Comparison of ENCODE assay signal across 33 cellular contexts in genomic region chr4:93722446-93722845, GRCh38.
A peak's percentile ranks its signal among the peaks of the same experiment; 100 is the strongest.
DNase-seq lines count a peak whose midpoint lies in the region; FAIRE-seq and TF ChIP-seq lines count a peak whose summit lies in the region.
"Had no signal": no experiment of that assay in that cellular context is flagged by ENCODE, and none has a peak within 500 bp of the region (broad histone marks: within the 10 kb centered on the region; RNA-seq: fewer than 3 reads in every experiment).

No MANE protein-coding gene starts in this region.

- TF ChIP-seq CTCF in nephron progenitor cell (IDR thresholded peaks at IDR 0.05), result no peak

- peaks cover 3% of the 10 kb centered on the region for H3K9me3 Mint-ChIP-seq in nephron progenitor cell
- H3K9me3 Mint-ChIP-seq in activated naive CD4-positive, alpha-beta T cell treated with anti-CD3 and anti-CD28 coated beads for 36 hours, result peaks cover 3% of the 10 kb centered on the region

- DNase-seq in nephron progenitor cell, result no peak
- DNase-seq in small intestine, result peak; percentile 82
- no peak for DNase-seq in GM03348 (ENCODE audit: low spot score)
- DNase-seq in activated naive CD4-positive, alpha-beta T cell treated with anti-CD3 and anti-CD28 coated beads for 36 hours, result no peak
- DNase-seq: 8988T; ACHN; AML-193; BE2C; C1 segment of cervical spinal cord; Caco-2; Calu3; CD4-positive, alpha-beta memory T cell; CD4-positive, alpha-beta T cell; CD4-positive, CD25-positive, alpha-beta regulatory T cell; CD8-positive, alpha-beta memory T cell; CD8-positive, alpha-beta T cell; COR-L47; DMS 273 treated with DMSO at 0.1 percent for 48 hours; DMS153; DMS53; DMS79; DMS79 treated with DMSO at 0.1 percent for 48 hours; DND-41; EL had no signal

- peak overlapping the region; percentile 58 to 71 for H3K27ac ChIP-seq in small intestine (ENCODE audit: low read depth in 1 of 2, low read length in 1 of 2)
- H3K27ac ChIP-seq: 22Rv1; A549; BLaER1; BLaER1 treated with 17β-estradiol and CSF1 and Interleukin-3, amounts not matched to agents 10 nM and 100 nM; C4-2B had no signal

- H3K27me3 Mint-ChIP-seq in nephron progenitor cell (ENCODE audit: low read depth, poor library complexity), result no peaks in the 10 kb centered on the region
- H3K27me3 Mint-ChIP-seq in activated naive CD4-positive, alpha-beta T cell treated with anti-CD3 and anti-CD28 coated beads for 36 hours (ENCODE audit: low read depth), result no peaks in the 10 kb centered on the region
- H3K27me3 Mint-ChIP-seq: B cell; CD4-positive, alpha-beta memory T cell; CD4-positive, alpha-beta T cell; CD4-positive, CD25-positive, alpha-beta regulatory T cell; CD8-positive, alpha-beta memory T cell had no signal

- CTCF ChIA-PET in activated naive CD4-positive, alpha-beta T cell treated with anti-CD3 and anti-CD28 coated beads for 36 hours (lab: Charles Lee), result no interaction called here

- H3K36me3 Mint-ChIP-seq in nephron progenitor cell (ENCODE audit: low read depth), result no peaks in the 10 kb centered on the region
- no peaks in the 10 kb centered on the region for H3K36me3 Mint-ChIP-seq in activated naive CD4-positive, alpha-beta T cell treated with anti-CD3 and anti-CD28 coated beads for 36 hours (ENCODE audit: low read depth)
- H3K36me3 Mint-ChIP-seq: CD14-positive monocyte; CD4-positive, alpha-beta memory T cell; CD4-positive, CD25-positive, alpha-beta regulatory T cell; CD8-positive, alpha-beta memory T cell; CD8-positive, alpha-beta T cell had no signal

- intact Hi-C loops in activated naive CD4-positive, alpha-beta T cell treated with anti-CD3 and anti-CD28 coated beads for 36 hours (cut with micrococcal nuclease), result no loop called here

- H3K9me3 ChIP-seq in small intestine (ENCODE audit: control insufficient read depth, low read depth), result no peaks in the 10 kb centered on the region
- H3K9me3 ChIP-seq: A549; BE2C; BLaER1; BLaER1 treated with 17β-estradiol and CSF1 and Interleukin-3, amounts not matched to agents 10 nM and 100 nM; Caco-2 had no signal

- H3K4me3 ChIP-seq in small intestine (ENCODE audit: low read depth in 1 of 2, low read length in 2 of 2), result no peak overlapping the region
- H3K4me3 ChIP-seq: A549; BLaER1; BLaER1 treated with 17β-estradiol and CSF1 and Interleukin-3, amounts not matched to agents 10 nM and 100 nM had no signal

- no peaks in the 10 kb centered on the region for H3K27me3 ChIP-seq in small intestine (ENCODE audit: control insufficient read depth in 2 of 2, insufficient read depth in 2 of 2, low read length in 2 of 2)
- H3K27me3 ChIP-seq: BE2C; BLaER1; BLaER1 treated with 17β-estradiol and CSF1 and Interleukin-3, amounts not matched to agents 10 nM and 100 nM had no signal

- no peak overlapping the region for H3K4me3 Mint-ChIP-seq in nephron progenitor cell
- no peak overlapping the region for H3K4me3 Mint-ChIP-seq in activated naive CD4-positive, alpha-beta T cell treated with anti-CD3 and anti-CD28 coated beads for 36 hours
- H3K4me3 Mint-ChIP-seq: B cell; CD14-positive monocyte; CD4-positive, alpha-beta memory T cell; CD4-positive, alpha-beta T cell; CD4-positive, CD25-positive, alpha-beta regulatory T cell; CD8-positive, alpha-beta memory T cell; CD8-positive, alpha-beta T cell had no signal

- no peaks in the 10 kb centered on the region for H3K4me1 ChIP-seq in small intestine (ENCODE audit: control insufficient read depth in 2 of 2, insufficient read depth in 1 of 2, low read depth in 1 of 2, low read length in 1 of 2)
- H3K4me1 ChIP-seq: A549; BE2C; BLaER1; BLaER1 treated with 17β-estradiol and CSF1 and Interleukin-3, amounts not matched to agents 10 nM and 100 nM; Caco-2 had no signal

- H3K36me3 ChIP-seq in small intestine (ENCODE audit: control insufficient read depth in 2 of 2, insufficient read depth in 2 of 2, low read length in 2 of 2), result no peaks in the 10 kb centered on the region
- H3K36me3 ChIP-seq: BE2C; BLaER1; BLaER1 treated with 17β-estradiol and CSF1 and Interleukin-3, amounts not matched to agents 10 nM and 100 nM had no signal

- H3K27ac Mint-ChIP-seq in nephron progenitor cell, result peak overlapping the region; percentile 21
- no peak overlapping the region for H3K27ac Mint-ChIP-seq in activated naive CD4-positive, alpha-beta T cell treated with anti-CD3 and anti-CD28 coated beads for 36 hours
- H3K27ac Mint-ChIP-seq: B cell; CD14-positive monocyte; CD4-positive, alpha-beta memory T cell; CD4-positive, alpha-beta T cell; CD8-positive, alpha-beta T cell had no signal

- no peak for FAIRE-seq in small intestine (lab: Jason Lieb, UNC)
- FAIRE-seq: A204.1, A549, D721Med had no signal

- WGBS in small intestine, 3 donors, result 23 to 62% (median 23%) methylated on average over 1 of the region's 1 CpG

- H3K4me1 Mint-ChIP-seq in nephron progenitor cell, result no peaks in the 10 kb centered on the region
- no peaks in the 10 kb centered on the region for H3K4me1 Mint-ChIP-seq in activated naive CD4-positive, alpha-beta T cell treated with anti-CD3 and anti-CD28 coated beads for 36 hours (ENCODE audit: low read depth)
- H3K4me1 Mint-ChIP-seq: B cell; CD14-positive monocyte; CD4-positive, alpha-beta memory T cell; CD4-positive, CD25-positive, alpha-beta regulatory T cell; CD8-positive, alpha-beta memory T cell had no signal
